In genomic region chr11:46036969-46037368, GRCh38 we compare ENCODE assay signal across 26 cellular contexts.
"Had no signal": no experiment of that assay in that cellular context is flagged by ENCODE, and none has a peak within 500 bp of the region (broad histone marks: within the 10 kb centered on the region; RNA-seq: fewer than 3 reads in every experiment).

No MANE protein-coding gene starts in this region.

- ATAC-seq: gastrocnemius medialis, heart right ventricle, WTC11 had no signal

- H3K9me3 ChIP-seq: gastrocnemius medialis, heart right ventricle had no signal

- DNase-seq: activated CD4-positive, alpha-beta memory T cell treated with anti-CD3 and anti-CD28 coated beads, Interleukin-2, amount 10 ng/mL, durations not matched to agents 7 days and 5 days; activated CD4-positive, alpha-beta T cell treated with anti-CD3 and anti-CD28 coated beads for 1 hour; activated CD4-positive, alpha-beta T cell treated with anti-CD3 and anti-CD28 coated beads for 4 hours; activated CD4-positive, alpha-beta T cell treated with anti-CD3 and anti-CD28 coated beads, Interleukin-2, amount 10 ng/mL, durations not matched to agents 7 days and 5 days; activated CD4-positive, alpha-beta T cell treated with anti-CD3 and anti-CD28 coated beads, Interleukin-2, amount 50 U/mL, for 4 hours; activated CD8-positive, alpha-beta memory T cell treated with anti-CD3 and anti-CD28 coated beads, Interleukin-2, amount 50 U/mL, for 48 hours; activated gamma-delta T cell; activated naive CD4-positive, alpha-beta T cell; activated naive CD4-positive, alpha-beta T cell treated with anti-CD3 and anti-CD28 coated beads, Interleukin-2, amount 10 ng/mL, durations not matched to agents 7 days and 5 days; activated naive CD8-positive, alpha-beta T cell treated with anti-CD3 and anti-CD28 coated beads, Interleukin-2, amount 10 ng/mL, durations not matched to agents 7 days and 5 days; activated T-cell treated with anti-CD3 and anti-CD28 coated beads for 4 hours; activated T-cell treated with anti-CD3 and anti-CD28 coated beads, Interleukin-2, amount 50 U/mL, for 24 hours; activated T-cell treated with anti-CD3 and anti-CD28 coated beads, Interleukin-2, amount 50 U/mL, for 72 hours; amniotic stem cell; anterior cingulate cortex; brain microvascular endothelial cell; dorsolateral prefrontal cortex; effector memory CD4-positive, alpha-beta T cell; endodermal cell; foreskin keratinocyte; gastrocnemius medialis; heart right ventricle; T-helper 2 cell had no signal

- H3K4me3 ChIP-seq: coronary artery, dorsolateral prefrontal cortex, gastrocnemius medialis, heart right ventricle had no signal

- H3K27me3 ChIP-seq: brain microvascular endothelial cell, dorsolateral prefrontal cortex, foreskin keratinocyte, gastrocnemius medialis, heart right ventricle had no signal

- H3K4me1 ChIP-seq: foreskin keratinocyte had no signal

- H3K36me3 ChIP-seq: brain microvascular endothelial cell, gastrocnemius medialis had no signal

- H3K27ac ChIP-seq: brain microvascular endothelial cell, coronary artery, dorsolateral prefrontal cortex, foreskin keratinocyte, gastrocnemius medialis, heart right ventricle, VCaP had no signal
